Comparison of ENCODE assay signal across 2 cellular contexts in the genomic region with DNA sequence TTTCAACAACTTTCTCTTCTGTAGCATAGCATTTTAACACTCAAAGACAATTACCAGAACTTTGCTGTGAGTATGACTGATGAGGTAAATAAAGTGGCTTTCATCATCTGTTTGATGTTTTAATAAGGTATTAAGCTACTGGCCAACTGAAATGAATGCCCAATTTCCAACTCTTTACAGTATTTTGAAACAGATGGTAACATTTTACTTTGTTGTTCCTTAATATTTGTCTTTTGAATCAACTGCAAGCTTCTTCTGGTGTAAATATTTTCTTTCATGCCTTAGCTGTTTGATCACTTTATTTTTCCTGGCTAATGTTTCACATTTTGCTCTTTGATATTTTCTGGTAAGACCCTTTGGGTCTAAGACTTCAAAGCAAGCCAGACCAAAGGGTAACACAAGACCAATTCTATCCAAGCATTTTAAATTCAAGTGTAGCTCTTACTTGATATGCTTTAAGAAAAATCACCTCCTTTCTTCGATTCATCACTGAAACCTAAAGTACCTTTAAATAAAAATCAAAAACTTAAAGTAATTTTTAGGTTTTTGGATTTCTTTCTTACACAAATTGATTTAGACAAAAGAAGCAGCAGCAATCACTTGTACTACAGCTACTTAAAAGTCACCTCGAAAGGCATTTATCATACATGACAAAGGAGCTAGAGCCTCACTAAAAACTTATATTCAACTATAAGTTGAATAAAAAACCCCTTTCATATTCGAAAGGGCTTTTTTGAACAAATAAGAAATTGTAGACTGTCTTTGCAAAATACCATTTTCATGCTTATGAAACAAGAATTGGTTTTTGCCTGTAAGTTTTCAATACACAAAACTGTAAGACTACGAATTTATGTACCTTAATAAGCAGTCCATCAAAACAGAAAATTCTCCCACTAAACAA.
TF ChIP-seq lines count a peak whose summit lies in the region.

No MANE protein-coding gene starts in this region.

TF ChIP-seq in GM23338, 12 proteins besides CTCF, POLR2A, EP300 and RAD21:
- no peak for TF ChIP-seq NANOG (IDR thresholded peaks at IDR 0.05; ENCODE audit: borderline replicate concordance)
- TF ChIP-seq, protein P1, sequence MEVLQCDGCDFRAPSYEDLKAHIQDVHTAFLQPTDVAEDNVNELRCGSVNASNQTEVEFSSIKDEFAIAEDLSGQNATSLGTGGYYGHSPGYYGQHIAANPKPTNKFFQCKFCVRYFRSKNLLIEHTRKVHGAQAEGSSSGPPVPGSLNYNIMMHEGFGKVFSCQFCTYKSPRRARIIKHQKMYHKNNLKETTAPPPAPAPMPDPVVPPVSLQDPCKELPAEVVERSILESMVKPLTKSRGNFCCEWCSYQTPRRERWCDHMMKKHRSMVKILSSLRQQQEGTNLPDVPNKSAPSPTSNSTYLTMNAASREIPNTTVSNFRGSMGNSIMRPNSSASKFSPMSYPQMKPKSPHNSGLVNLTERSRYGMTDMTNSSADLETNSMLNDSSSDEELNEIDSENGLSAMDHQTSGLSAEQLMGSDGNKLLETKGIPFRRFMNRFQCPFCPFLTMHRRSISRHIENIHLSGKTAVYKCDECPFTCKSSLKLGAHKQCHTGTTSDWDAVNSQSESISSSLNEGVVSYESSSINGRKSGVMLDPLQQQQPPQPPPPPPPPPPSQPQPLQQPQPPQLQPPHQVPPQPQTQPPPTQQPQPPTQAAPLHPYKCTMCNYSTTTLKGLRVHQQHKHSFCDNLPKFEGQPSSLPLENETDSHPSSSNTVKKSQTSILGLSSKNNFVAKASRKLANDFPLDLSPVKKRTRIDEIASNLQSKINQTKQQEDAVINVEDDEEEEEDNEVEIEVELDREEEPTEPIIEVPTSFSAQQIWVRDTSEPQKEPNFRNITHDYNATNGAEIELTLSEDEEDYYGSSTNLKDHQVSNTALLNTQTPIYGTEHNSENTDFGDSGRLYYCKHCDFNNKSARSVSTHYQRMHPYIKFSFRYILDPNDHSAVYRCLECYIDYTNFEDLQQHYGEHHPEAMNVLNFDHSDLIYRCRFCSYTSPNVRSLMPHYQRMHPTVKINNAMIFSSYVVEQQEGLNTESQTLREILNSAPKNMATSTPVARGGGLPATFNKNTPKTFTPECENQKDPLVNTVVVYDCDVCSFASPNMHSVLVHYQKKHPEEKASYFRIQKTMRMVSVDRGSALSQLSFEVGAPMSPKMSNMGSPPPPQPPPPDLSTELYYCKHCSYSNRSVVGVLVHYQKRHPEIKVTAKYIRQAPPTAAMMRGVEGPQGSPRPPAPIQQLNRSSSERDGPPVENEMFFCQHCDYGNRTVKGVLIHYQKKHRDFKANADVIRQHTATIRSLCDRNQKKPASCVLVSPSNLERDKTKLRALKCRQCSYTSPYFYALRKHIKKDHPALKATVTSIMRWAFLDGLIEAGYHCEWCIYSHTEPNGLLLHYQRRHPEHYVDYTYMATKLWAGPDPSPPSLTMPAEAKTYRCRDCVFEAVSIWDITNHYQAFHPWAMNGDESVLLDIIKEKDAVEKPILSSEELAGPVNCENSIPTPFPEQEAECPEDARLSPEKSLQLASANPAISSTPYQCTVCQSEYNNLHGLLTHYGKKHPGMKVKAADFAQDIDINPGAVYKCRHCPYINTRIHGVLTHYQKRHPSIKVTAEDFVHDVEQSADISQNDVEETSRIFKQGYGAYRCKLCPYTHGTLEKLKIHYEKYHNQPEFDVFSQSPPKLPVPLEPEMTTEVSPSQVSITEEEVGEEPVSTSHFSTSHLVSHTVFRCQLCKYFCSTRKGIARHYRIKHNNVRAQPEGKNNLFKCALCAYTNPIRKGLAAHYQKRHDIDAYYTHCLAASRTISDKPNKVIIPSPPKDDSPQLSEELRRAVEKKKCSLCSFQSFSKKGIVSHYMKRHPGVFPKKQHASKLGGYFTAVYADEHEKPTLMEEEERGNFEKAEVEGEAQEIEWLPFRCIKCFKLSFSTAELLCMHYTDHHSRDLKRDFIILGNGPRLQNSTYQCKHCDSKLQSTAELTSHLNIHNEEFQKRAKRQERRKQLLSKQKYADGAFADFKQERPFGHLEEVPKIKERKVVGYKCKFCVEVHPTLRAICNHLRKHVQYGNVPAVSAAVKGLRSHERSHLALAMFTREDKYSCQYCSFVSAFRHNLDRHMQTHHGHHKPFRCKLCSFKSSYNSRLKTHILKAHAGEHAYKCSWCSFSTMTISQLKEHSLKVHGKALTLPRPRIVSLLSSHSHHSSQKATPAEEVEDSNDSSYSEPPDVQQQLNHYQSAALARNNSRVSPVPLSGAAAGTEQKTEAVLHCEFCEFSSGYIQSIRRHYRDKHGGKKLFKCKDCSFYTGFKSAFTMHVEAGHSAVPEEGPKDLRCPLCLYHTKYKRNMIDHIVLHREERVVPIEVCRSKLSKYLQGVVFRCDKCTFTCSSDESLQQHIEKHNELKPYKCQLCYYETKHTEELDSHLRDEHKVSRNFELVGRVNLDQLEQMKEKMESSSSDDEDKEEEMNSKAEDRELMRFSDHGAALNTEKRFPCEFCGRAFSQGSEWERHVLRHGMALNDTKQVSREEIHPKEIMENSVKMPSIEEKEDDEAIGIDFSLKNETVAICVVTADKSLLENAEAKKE (CRISPR knock-in tag; IDR thresholded peaks at IDR 0.05), result no peak
- TF ChIP-seq POLR2AphosphoS5 (IDR thresholded peaks at IDR 0.05; ENCODE audit: low read depth), result no peak
- TF ChIP-seq EZH2phosphoT487 (IDR thresholded peaks at IDR 0.05; ENCODE audit: unreplicated experiment), result no peak
- TF ChIP-seq ZNF114 (CRISPR knock-in tag; IDR thresholded peaks at IDR 0.05), result no peak
TF ChIP-seq in GM23338: peak in this region for 0.

TF ChIP-seq in GM12878, 131 proteins besides CTCF, POLR2A, EP300 and RAD21:
- TF ChIP-seq SMC3 (IDR thresholded peaks at IDR 0.05; ENCODE audit: borderline replicate concordance, low read length) (no peak), ATF2 (IDR thresholded peaks at IDR 0.05; ENCODE audit: low read length) (no peak), SPI1 (IDR thresholded peaks at IDR 0.05; ENCODE audit: borderline replicate concordance, insufficient read depth, low read depth, low read length) (no peak), ZBTB33 (IDR thresholded peaks at IDR 0.05) (no peak), REST (IDR thresholded peaks at IDR 0.05; ENCODE audit: low read depth, low read length) (no peak), MEF2A (IDR thresholded peaks at IDR 0.05; ENCODE audit: insufficient read depth, low read depth, low read length) (no peak), NKRF (conservative IDR thresholded peaks at IDR 0.05) (no peak), IRF4 (IDR thresholded peaks at IDR 0.05; ENCODE audit: low read depth, low read length) (no peak), SMAD5 (IDR thresholded peaks at IDR 0.05; ENCODE audit: low read depth) (no peak), IKZF2 (IDR thresholded peaks at IDR 0.05) (no peak)
- TF ChIP-seq, protein P2, sequence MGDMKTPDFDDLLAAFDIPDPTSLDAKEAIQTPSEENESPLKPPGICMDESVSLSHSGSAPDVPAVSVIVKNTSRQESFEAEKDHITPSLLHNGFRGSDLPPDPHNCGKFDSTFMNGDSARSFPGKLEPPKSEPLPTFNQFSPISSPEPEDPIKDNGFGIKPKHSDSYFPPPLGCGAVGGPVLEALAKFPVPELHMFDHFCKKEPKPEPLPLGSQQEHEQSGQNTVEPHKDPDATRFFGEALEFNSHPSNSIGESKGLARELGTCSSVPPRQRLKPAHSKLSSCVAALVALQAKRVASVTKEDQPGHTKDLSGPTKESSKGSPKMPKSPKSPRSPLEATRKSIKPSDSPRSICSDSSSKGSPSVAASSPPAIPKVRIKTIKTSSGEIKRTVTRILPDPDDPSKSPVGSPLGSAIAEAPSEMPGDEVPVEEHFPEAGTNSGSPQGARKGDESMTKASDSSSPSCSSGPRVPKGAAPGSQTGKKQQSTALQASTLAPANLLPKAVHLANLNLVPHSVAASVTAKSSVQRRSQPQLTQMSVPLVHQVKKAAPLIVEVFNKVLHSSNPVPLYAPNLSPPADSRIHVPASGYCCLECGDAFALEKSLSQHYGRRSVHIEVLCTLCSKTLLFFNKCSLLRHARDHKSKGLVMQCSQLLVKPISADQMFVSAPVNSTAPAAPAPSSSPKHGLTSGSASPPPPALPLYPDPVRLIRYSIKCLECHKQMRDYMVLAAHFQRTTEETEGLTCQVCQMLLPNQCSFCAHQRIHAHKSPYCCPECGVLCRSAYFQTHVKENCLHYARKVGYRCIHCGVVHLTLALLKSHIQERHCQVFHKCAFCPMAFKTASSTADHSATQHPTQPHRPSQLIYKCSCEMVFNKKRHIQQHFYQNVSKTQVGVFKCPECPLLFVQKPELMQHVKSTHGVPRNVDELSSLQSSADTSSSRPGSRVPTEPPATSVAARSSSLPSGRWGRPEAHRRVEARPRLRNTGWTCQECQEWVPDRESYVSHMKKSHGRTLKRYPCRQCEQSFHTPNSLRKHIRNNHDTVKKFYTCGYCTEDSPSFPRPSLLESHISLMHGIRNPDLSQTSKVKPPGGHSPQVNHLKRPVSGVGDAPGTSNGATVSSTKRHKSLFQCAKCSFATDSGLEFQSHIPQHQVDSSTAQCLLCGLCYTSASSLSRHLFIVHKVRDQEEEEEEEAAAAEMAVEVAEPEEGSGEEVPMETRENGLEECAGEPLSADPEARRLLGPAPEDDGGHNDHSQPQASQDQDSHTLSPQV (IDR thresholded peaks at IDR 0.05), result no peak
